ENCODE assay signal across 10 cellular contexts in the genomic region with DNA sequence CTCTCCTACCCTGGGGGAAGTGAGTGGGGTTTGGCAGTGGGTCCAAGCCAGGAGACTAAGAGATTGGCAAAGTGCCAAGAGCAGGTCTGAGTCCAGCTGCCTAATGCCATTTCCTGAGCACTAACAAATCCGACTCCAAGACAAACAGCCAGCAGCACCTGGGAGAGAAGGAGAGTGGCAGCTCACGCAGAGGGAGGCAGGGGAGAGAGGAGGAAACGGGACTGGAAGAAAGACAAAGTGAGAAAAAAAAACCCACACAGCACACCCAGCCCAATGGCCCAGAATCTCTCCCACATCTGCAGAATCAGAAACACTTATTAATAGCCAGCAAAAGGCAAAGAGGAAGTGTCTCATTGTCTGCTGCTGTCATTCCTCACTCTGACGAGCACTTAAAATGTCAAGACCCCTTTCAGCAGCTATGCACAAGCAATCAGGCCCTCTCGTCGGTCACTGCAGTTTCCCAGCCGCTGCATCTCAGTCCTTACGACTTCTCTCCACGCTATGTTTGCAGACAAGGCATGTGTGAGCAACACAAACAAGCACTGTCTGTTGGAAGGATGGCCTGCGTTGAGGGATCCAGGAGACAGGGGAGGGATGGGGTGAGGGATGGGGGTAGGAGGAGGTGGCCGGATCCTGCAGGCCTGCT.
DNase-seq lines count a peak whose midpoint lies in the region; ATAC-seq and TF ChIP-seq lines count a peak whose summit lies in the region.
"Had no signal": no experiment of that assay in that cellular context is flagged by ENCODE, and none has a peak within 500 bp of the region (broad histone marks: within the 10 kb centered on the region; RNA-seq: fewer than 3 reads in every experiment).

No MANE protein-coding gene starts in this region.

- ATAC-seq in GM21717 (IDR thresholded peaks at IDR 0.05; ENCODE audit: unreplicated experiment) (peak; percentile 51), SK-N-SH treated with all-trans-retinoic acid at 6 μM for 48 hours (no peak; the same call in 2 of the 3 replicates), HG03565 (IDR thresholded peaks at IDR 0.05; ENCODE audit: unreplicated experiment) (no peak)

- DNase-seq in NCI-H2081 treated with DMSO at 0.1 percent for 48 hours (lab: John Stamatoyannopoulos, UW), result peak; percentile 89
- DNase-seq in retina, result peak; percentile 63
- no peak for DNase-seq in Ammon's horn (ENCODE audit: low spot score)
- DNase-seq in dorsolateral prefrontal cortex, result no peak
- DNase-seq: activated CD4-positive, alpha-beta T cell treated with anti-CD3 and anti-CD28 coated beads, Interleukin-2, amount 50 U/mL, for 48 hours; EL; stimulated activated CD8-positive, alpha-beta memory T cell treated with anti-CD3 and anti-CD28 coated beads, Interleukin-4, amount 100 ng/mL, for 48 hours had no signal

- no peak overlapping the region for H3K4me3 ChIP-seq in dorsolateral prefrontal cortex

- TF ChIP-seq CTCF in dorsolateral prefrontal cortex (IDR thresholded peaks at IDR 0.05 in 54 of 56, conservative IDR thresholded peaks at IDR 0.05 in 2 of 56; ENCODE audit: low read depth in 1 of 56, partially characterized antibody in 56 of 56), result no peak

- H3K27ac ChIP-seq in dorsolateral prefrontal cortex, result no peak overlapping the region

- intact Hi-C loops in dorsolateral prefrontal cortex (cut with DNase I), result no loop called here

- no peaks in the 10 kb centered on the region for H3K27me3 ChIP-seq in dorsolateral prefrontal cortex

TF ChIP-seq in SK-N-SH treated with all-trans-retinoic acid at 6 μM for 48 hours, 23 proteins besides CTCF, POLR2A, EP300 and RAD21:
- TF ChIP-seq ZC3H10 (CRISPR knock-in tag; IDR thresholded peaks at IDR 0.05), result no peak
- 0 out of 2 replicates have a peak, but pooled peaks have one; percentile 15 for TF ChIP-seq ISL1 (CRISPR knock-in tag; IDR thresholded peaks at IDR 0.05)
- no peak for TF ChIP-seq PPARA (CRISPR knock-in tag; IDR thresholded peaks at IDR 0.05; ENCODE audit: borderline replicate concordance)
- no peak for TF ChIP-seq ZFP3 (CRISPR knock-in tag; IDR thresholded peaks at IDR 0.05)
- TF ChIP-seq, protein P1, sequence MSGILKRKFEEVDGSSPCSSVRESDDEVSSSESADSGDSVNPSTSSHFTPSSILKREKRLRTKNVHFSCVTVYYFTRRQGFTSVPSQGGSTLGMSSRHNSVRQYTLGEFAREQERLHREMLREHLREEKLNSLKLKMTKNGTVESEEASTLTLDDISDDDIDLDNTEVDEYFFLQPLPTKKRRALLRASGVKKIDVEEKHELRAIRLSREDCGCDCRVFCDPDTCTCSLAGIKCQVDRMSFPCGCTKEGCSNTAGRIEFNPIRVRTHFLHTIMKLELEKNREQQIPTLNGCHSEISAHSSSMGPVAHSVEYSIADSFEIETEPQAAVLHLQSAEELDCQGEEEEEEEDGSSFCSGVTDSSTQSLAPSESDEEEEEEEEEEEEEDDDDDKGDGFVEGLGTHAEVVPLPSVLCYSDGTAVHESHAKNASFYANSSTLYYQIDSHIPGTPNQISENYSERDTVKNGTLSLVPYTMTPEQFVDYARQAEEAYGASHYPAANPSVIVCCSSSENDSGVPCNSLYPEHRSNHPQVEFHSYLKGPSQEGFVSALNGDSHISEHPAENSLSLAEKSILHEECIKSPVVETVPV (CRISPR knock-in tag; IDR thresholded peaks at IDR 0.05), result no peak
- TF ChIP-seq SNAI2 (CRISPR knock-in tag; IDR thresholded peaks at IDR 0.05), result no peak
- TF ChIP-seq ESRRG (CRISPR knock-in tag; IDR thresholded peaks at IDR 0.05), result no peak
- TF ChIP-seq GLIS3 (CRISPR knock-in tag; IDR thresholded peaks at IDR 0.05), result no peak
TF ChIP-seq in SK-N-SH treated with all-trans-retinoic acid at 6 μM for 48 hours: peak in this region for 1.

Comparison
In these comparisons a context has a peak if more than half of its experiments do, and no peak if none do; other contexts are left out.
1. DNase-seq: peak in NCI-H2081 treated with DMSO at 0.1 percent for 48 hours (single experiment) and retina (single experiment); none in Ammon's horn (single experiment) and dorsolateral prefrontal cortex (0 of 10).